8 cellular contexts compared by ENCODE assay signal in genomic region chr17:50139950-50140885, GRCh38. TPM values are rescaled to one million over a fixed set of nuclear protein-coding genes. Genes with fewer than 3 reads are reported as not detected.
DNase-seq lines count a peak whose midpoint lies in the region; ATAC-seq and TF ChIP-seq lines count a peak whose summit lies in the region.

No MANE protein-coding gene starts in this region.

- peaks cover 74% of the 10 kb centered on the region for H3K36me3 ChIP-seq in effector memory CD4-positive, alpha-beta T cell (ENCODE audit: control insufficient read depth, insufficient read depth, low read length)
- H3K36me3 ChIP-seq in mesodermal cell (ENCODE audit: control insufficient read depth, insufficient read depth, low read length), result peaks cover 98% of the 10 kb centered on the region

- H3K27ac ChIP-seq in effector memory CD4-positive, alpha-beta T cell (ENCODE audit: insufficient read depth, low read length, poor library complexity, severe bottlenecking), result peak overlapping the region; percentile 59
- peak overlapping the region; percentile 57 for H3K27ac ChIP-seq in mesodermal cell (ENCODE audit: low read depth, low read length, severe bottlenecking)

- peak overlapping the region; percentile 35 for H3K4me3 ChIP-seq in effector memory CD4-positive, alpha-beta T cell (ENCODE audit: insufficient read depth, low read depth, low read length, poor library complexity, severe bottlenecking)
- H3K4me3 ChIP-seq in mesodermal cell (ENCODE audit: extremely low read depth, insufficient read depth, low read length, poor library complexity, severe bottlenecking), result no peak overlapping the region

- no peaks in the 10 kb centered on the region for H3K27me3 ChIP-seq in effector memory CD4-positive, alpha-beta T cell (replicated peaks; ENCODE audit: control insufficient read depth, insufficient read depth, low read length, poor library complexity, severe bottlenecking)

- POLR2A ChIA-PET in HEK293T (lab: Yijun Ruan, JAX), result interaction anchor here (1.5 kb wide), 1 partner anchor 22 kb away, joined by 3 read pairs; no protein-coding TSS in a partner anchor

- no peaks in the 10 kb centered on the region for H3K9me3 ChIP-seq in effector memory CD4-positive, alpha-beta T cell (ENCODE audit: control insufficient read depth, low read length)
- no peaks in the 10 kb centered on the region for H3K9me3 ChIP-seq in mesodermal cell (ENCODE audit: control insufficient read depth, low read length)

- CTCF ChIA-PET in HEK293T (lab: Yijun Ruan, JAX), result interaction anchor here (0.9 to 2.3 kb wide), 4 partner anchors 12 to 145 kb away, joined by 3 to 6 read pairs (median 3); no protein-coding TSS in a partner anchor

- DNase-seq in DMS114 treated with DMSO at 0.1 percent for 48 hours (lab: John Stamatoyannopoulos, UW; ENCODE audit: unreplicated experiment), result peak; percentile 74
- DNase-seq in HEK293T (ENCODE audit: extremely low spot score), result peak; percentile 93
- peak; percentile 51 for DNase-seq in NCI-H748 (lab: John Stamatoyannopoulos, UW; ENCODE audit: unreplicated experiment)
- DNase-seq in activated CD8-positive, alpha-beta memory T cell treated with anti-CD3 and anti-CD28 coated beads for 1 hour (ENCODE audit: extremely low read depth in 1 of 2, low read depth in 1 of 2), result peak; percentile 63 to 69
- peak; percentile 65 to 73 (median 68) for DNase-seq in effector memory CD4-positive, alpha-beta T cell
- peak; percentile 89 for DNase-seq in stimulated activated CD8-positive, alpha-beta memory T cell treated with anti-CD3 and anti-CD28 coated beads, Interleukin-4, amount 100 ng/mL, for 48 hours

- H3K4me1 ChIP-seq in effector memory CD4-positive, alpha-beta T cell (ENCODE audit: control insufficient read depth, insufficient read depth, low read length, poor library complexity, severe bottlenecking), result peaks cover 65% of the 10 kb centered on the region
- H3K4me1 ChIP-seq in mesodermal cell (ENCODE audit: control insufficient read depth, insufficient read depth, low read length, poor library complexity, severe bottlenecking), result peaks cover 12% of the 10 kb centered on the region

- ATAC-seq in HG03175 (IDR thresholded peaks at IDR 0.05; ENCODE audit: unreplicated experiment), result no peak

- 22 to 27% methylated on average over 12 to 13 of the region's 19 CpGs for WGBS in mesodermal cell (ENCODE audit: insufficient coverage in 2 of 2), 2 experiments

TF ChIP-seq in HEK293T, 16 proteins besides CTCF, POLR2A, EP300 and RAD21:
- TF ChIP-seq NFRKB (IDR thresholded peaks at IDR 0.05), result no peak
- no peak for TF ChIP-seq BHLHE40 (IDR thresholded peaks at IDR 0.05; ENCODE audit: borderline replicate concordance)
- TF ChIP-seq LEF1 (IDR thresholded peaks at IDR 0.05; ENCODE audit: borderline replicate concordance), result no peak
- TF ChIP-seq SP1 (IDR thresholded peaks at IDR 0.05), result no peak
- TF ChIP-seq, protein P1, sequence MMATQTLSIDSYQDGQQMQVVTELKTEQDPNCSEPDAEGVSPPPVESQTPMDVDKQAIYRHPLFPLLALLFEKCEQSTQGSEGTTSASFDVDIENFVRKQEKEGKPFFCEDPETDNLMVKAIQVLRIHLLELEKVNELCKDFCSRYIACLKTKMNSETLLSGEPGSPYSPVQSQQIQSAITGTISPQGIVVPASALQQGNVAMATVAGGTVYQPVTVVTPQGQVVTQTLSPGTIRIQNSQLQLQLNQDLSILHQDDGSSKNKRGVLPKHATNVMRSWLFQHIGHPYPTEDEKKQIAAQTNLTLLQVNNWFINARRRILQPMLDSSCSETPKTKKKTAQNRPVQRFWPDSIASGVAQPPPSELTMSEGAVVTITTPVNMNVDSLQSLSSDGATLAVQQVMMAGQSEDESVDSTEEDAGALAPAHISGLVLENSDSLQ (IDR thresholded peaks at IDR 0.05), result no peak
- TF ChIP-seq FOXA1 (IDR thresholded peaks at IDR 0.05), result no peak
- TF ChIP-seq TARDBP (IDR thresholded peaks at IDR 0.05), result no peak
- TF ChIP-seq CTBP1 (IDR thresholded peaks at IDR 0.05; ENCODE audit: borderline replicate concordance), result no peak
- TF ChIP-seq FOXM1 (IDR thresholded peaks at IDR 0.05; ENCODE audit: borderline replicate concordance), result no peak
- no peak for TF ChIP-seq ZNF384 (IDR thresholded peaks at IDR 0.05)
- no peak for TF ChIP-seq HDGF (IDR thresholded peaks at IDR 0.05; ENCODE audit: borderline replicate concordance)
- no peak for TF ChIP-seq SUZ12 (IDR thresholded peaks at IDR 0.05)
TF ChIP-seq in HEK293T: peak in this region for 0.

RNA-seq across cellular contexts. Expression of gene SAMD14, which starts 10.3 kb away (rescaled TPM):
- 26.6 TPM for polyA plus RNA-seq in mesodermal cell (2013, experiment 1 of 2)
- polyA plus RNA-seq in mesodermal cell (2013, experiment 2 of 2), result 18.7 TPM

RNA-seq across cellular contexts. Expression of gene PPP1R9B, which starts 10.3 kb away (rescaled TPM):
- polyA plus RNA-seq in mesodermal cell (2013, experiment 1 of 2), result 45.5 TPM
- polyA plus RNA-seq in mesodermal cell (2013, experiment 2 of 2), result 36.7 TPM

RNA-seq across cellular contexts. Expression of gene SGCA, which starts 25.6 kb away (rescaled TPM):
- polyA plus RNA-seq in mesodermal cell (2013, experiment 1 of 2), result 2.4 TPM
- 1.3 TPM for polyA plus RNA-seq in mesodermal cell (2013, experiment 2 of 2)

RNA-seq across cellular contexts. Expression of gene PDK2, which starts 45.1 kb away (rescaled TPM):
- 34.0 TPM for polyA plus RNA-seq in mesodermal cell (2013, experiment 1 of 2)
- 27.2 TPM for polyA plus RNA-seq in mesodermal cell (2013, experiment 2 of 2)
